Comparison of ENCODE assay signal across 8 cellular contexts in the genomic region with DNA sequence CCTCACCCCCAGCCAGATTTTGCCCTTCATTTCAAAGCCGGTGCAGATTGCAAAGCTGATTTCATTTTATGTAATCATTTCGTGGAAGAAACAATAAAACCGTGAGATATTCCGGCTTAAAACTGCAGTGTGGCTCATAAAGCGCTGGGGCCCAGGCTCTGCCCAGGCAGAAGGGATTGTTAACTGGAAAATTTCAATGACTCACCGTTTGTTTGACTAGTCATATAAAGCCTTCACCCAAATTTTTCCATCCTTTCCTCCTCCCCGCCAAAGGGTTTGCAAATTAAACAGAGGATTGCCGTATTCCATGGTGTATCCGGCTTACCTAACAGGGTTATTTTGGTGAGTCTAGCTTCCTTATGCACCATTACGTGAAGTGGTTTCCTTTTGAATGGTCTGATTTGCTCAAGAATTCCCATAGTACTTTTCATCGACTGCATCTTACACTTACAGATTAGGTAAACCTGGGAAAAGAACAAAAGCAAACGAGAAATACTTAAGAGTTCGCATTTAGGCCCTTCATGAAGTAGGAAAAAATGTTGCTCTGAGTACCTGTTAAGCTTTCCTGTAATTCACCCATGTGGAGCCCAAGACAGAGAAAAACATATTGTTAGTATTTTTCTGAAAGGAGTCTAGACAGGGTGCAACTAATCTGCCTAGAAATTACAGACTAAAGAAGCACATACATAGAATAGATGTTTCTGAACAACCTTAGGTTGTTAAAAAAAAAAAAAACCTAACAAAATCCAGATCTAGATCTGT. TPM values are rescaled to one million over a fixed set of nuclear protein-coding genes. Genes with fewer than 3 reads are reported as not detected.
DNase-seq lines count a peak whose midpoint lies in the region; ATAC-seq and TF ChIP-seq lines count a peak whose summit lies in the region.

No MANE protein-coding gene starts in this region.

- TF ChIP-seq POLR2A in esophagus muscularis mucosa (IDR thresholded peaks at IDR 0.05; ENCODE audit: low read depth): no peak

- H3K4me3 ChIP-seq in GM23248 (peak overlapping the region; percentile 76), SK-N-MC (peak overlapping the region; percentile 82), esophagus muscularis mucosa (peak overlapping the region; percentile 96 to 98 (median 97))

- peaks cover 28% of the 10 kb centered on the region for H3F3A ChIP-seq in GM23248 (ENCODE audit: insufficient read depth)

- peaks cover 28% of the 10 kb centered on the region for H3K4me1 Mint-ChIP-seq in osteocyte (ENCODE audit: unreplicated experiment)

- DNase-seq in 8988T (peak; percentile 21), GM23248 (peak; percentile 81), SK-N-MC (ENCODE audit: low read depth, low spot score) (no peak), esophagus muscularis mucosa (ENCODE audit: extremely low spot score) (no peak), osteocyte (ENCODE audit: extremely low spot score, unreplicated experiment) (no peak), sciatic nerve (ENCODE audit: low spot score) (no peak), NCI-H1048 (lab: John Stamatoyannopoulos, UW) (no peak)

- intact Hi-C loops in esophagus muscularis mucosa (cut with DNase I): loop anchor here (2.0 kb wide), 1 partner anchor 60 kb away; the partner anchor contains the start of gene SNX29
- intact Hi-C loops in sciatic nerve (cut with DNase I): no loop called here

- H3K27ac ChIP-seq in GM23248 (peak overlapping the region; percentile 80), SK-N-MC (no peak overlapping the region), esophagus muscularis mucosa (replicated peaks in 1 of 4) (peak overlapping the region; percentile 85 to 99 (median 95))

- WGBS in GM23248 (ENCODE audit: low coverage in 1 of 2, low lambda C conversion rate in 2 of 2, missing lambda C conversion rate in 2 of 2), 2 experiments: 70% methylated on average over 13 of the region's 13 CpGs
- WGBS in esophagus muscularis mucosa: 65% methylated on average over 13 of the region's 13 CpGs

- peak overlapping the region; percentile 99 for H2AFZ ChIP-seq in GM23248

- TF ChIP-seq CTCF in esophagus muscularis mucosa (IDR thresholded peaks at IDR 0.05) (no peak), osteocyte (IDR thresholded peaks at IDR 0.05) (no peak)

- H3K4me3 Mint-ChIP-seq in osteocyte (ENCODE audit: unreplicated experiment): peak overlapping the region; percentile 75

- H3K36me3 ChIP-seq in GM23248 (ENCODE audit: low read depth) (peaks cover 7% of the 10 kb centered on the region; the same call in 1 of the 2 replicates), SK-N-MC (ENCODE audit: insufficient read depth, low read length) (no peaks in the 10 kb centered on the region), esophagus muscularis mucosa (no peaks in the 10 kb centered on the region)

- no peak for TF ChIP-seq EP300 in esophagus muscularis mucosa (IDR thresholded peaks at IDR 0.05)

- peak overlapping the region; percentile 92 for H3K9ac ChIP-seq in GM23248
- peak overlapping the region; percentile 79 for H3K9ac ChIP-seq in SK-N-MC (ENCODE audit: insufficient read length)

- peaks cover 33% of the 10 kb centered on the region for H3K79me2 ChIP-seq in GM23248 (ENCODE audit: insufficient read depth)

- peaks cover 15% of the 10 kb centered on the region; the same call in 1 of the 2 replicates for H4K20me1 ChIP-seq in GM23248 (ENCODE audit: insufficient read depth)

- no peaks in the 10 kb centered on the region for H3K9me3 ChIP-seq in GM23248 (ENCODE audit: low read depth)
- H3K9me3 ChIP-seq in SK-N-MC (ENCODE audit: low read depth, low read length): no peaks in the 10 kb centered on the region
- no peaks in the 10 kb centered on the region for H3K9me3 ChIP-seq in esophagus muscularis mucosa

- H3K27me3 Mint-ChIP-seq in osteocyte (ENCODE audit: unreplicated experiment): peaks cover 6% of the 10 kb centered on the region

- H3K9me3 Mint-ChIP-seq in osteocyte (ENCODE audit: unreplicated experiment): no peaks in the 10 kb centered on the region

- peaks cover 24% of the 10 kb centered on the region for H3K4me1 ChIP-seq in GM23248 (ENCODE audit: insufficient read depth)
- peaks cover 31 to 34% (median 33%) of the 10 kb centered on the region in 4 donors for H3K4me1 ChIP-seq in esophagus muscularis mucosa

- peak overlapping the region; percentile 89 for H3K4me2 ChIP-seq in GM23248 (ENCODE audit: unreplicated experiment)

- H3K27me3 ChIP-seq in GM23248 (replicated peaks; ENCODE audit: insufficient read depth): no peaks in the 10 kb centered on the region
- H3K27me3 ChIP-seq in esophagus muscularis mucosa: no peaks in the 10 kb centered on the region

- no peaks in the 10 kb centered on the region for H3K9me2 ChIP-seq in GM23248 (ENCODE audit: insufficient read depth)

- no peaks in the 10 kb centered on the region for H3K36me3 Mint-ChIP-seq in osteocyte (ENCODE audit: unreplicated experiment)

- in situ Hi-C loops in GM23248 (cut with MboI): no loop called here

- no peak for ATAC-seq in HG02870 (IDR thresholded peaks at IDR 0.05; ENCODE audit: unreplicated experiment)
- ATAC-seq in sciatic nerve: no peak

- peak overlapping the region; percentile 81 for H3K27ac Mint-ChIP-seq in osteocyte (ENCODE audit: unreplicated experiment)

RNA-seq across cellular contexts. Expression of gene GSPT1, which starts 0.9 kb away (rescaled TPM):
- 72.8 and 78.7 TPM in 2 replicates for total RNA-seq in GM23248 (2014; rRNA removed; shearing (Covaris generic))
- polyA plus RNA-seq in GM23248 (2016; fragmentation: Nextera tagmentation; extraction: Ambion mirVana): 108 and 112 TPM in 2 replicates
- total RNA-seq in esophagus muscularis mucosa (10 to 100 TPM; 55.2 to 71.7 (median 66.5) TPM), osteocyte (87.9 and 91.3 TPM in 2 replicates), sciatic nerve (82.7 TPM)

RNA-seq across cellular contexts. Expression of gene NPIPB2, which starts 25.1 kb away (rescaled TPM):
- total RNA-seq in GM23248 (2014; rRNA removed; shearing (Covaris generic)): 0.65 TPM in 1 of 2 replicates, not detected in the other
- 1.9 and 2.0 TPM in 2 replicates for polyA plus RNA-seq in GM23248 (2016; fragmentation: Nextera tagmentation; extraction: Ambion mirVana)
- total RNA-seq in esophagus muscularis mucosa (10 to 100 TPM in 2 of 4 donors, 1 to 10 TPM in 1, under 1 TPM in 1; 0.66 to 12.3 (median 8.7) TPM), osteocyte (14.0 and 19.7 TPM in 2 replicates), sciatic nerve (11.9 TPM)

RNA-seq across cellular contexts. Expression of gene TNFRSF17, which starts 48.3 kb away (rescaled TPM):
- not detected in 2 replicates for total RNA-seq in GM23248 (2014; rRNA removed; shearing (Covaris generic))
- polyA plus RNA-seq in GM23248 (2016; fragmentation: Nextera tagmentation; extraction: Ambion mirVana): not detected in 2 replicates
- total RNA-seq in esophagus muscularis mucosa: not detected
- not detected in 2 replicates for total RNA-seq in osteocyte
- not detected for total RNA-seq in sciatic nerve

RNA-seq across cellular contexts. Expression of gene SNX29, which starts 59.8 kb away (rescaled TPM):
- 14.5 and 16.4 TPM in 2 replicates for total RNA-seq in GM23248 (2014; rRNA removed; shearing (Covaris generic))
- polyA plus RNA-seq in GM23248 (2016; fragmentation: Nextera tagmentation; extraction: Ambion mirVana): 20.4 and 23.5 TPM in 2 replicates
- total RNA-seq in esophagus muscularis mucosa: 10 to 100 TPM; 17.4 to 26.7 (median 22.3) TPM
- total RNA-seq in osteocyte: 24.0 and 25.1 TPM in 2 replicates
- total RNA-seq in sciatic nerve: 54.4 TPM

Comparison
In these comparisons a context has a peak if more than half of its experiments do, and no peak if none do; other contexts are left out.
1. DNase-seq: peak in 8988T (single experiment) and GM23248 (single experiment); none in SK-N-MC (single experiment), esophagus muscularis mucosa (single experiment), osteocyte (single experiment), sciatic nerve (single experiment) and NCI-H1048 (single experiment).
2. Peak in every context shown above with its lines, with median percentiles within 50 percentile points of each other: H3K4me3 ChIP-seq.